1 cellular context compared by ENCODE assay signal in the genomic region with DNA sequence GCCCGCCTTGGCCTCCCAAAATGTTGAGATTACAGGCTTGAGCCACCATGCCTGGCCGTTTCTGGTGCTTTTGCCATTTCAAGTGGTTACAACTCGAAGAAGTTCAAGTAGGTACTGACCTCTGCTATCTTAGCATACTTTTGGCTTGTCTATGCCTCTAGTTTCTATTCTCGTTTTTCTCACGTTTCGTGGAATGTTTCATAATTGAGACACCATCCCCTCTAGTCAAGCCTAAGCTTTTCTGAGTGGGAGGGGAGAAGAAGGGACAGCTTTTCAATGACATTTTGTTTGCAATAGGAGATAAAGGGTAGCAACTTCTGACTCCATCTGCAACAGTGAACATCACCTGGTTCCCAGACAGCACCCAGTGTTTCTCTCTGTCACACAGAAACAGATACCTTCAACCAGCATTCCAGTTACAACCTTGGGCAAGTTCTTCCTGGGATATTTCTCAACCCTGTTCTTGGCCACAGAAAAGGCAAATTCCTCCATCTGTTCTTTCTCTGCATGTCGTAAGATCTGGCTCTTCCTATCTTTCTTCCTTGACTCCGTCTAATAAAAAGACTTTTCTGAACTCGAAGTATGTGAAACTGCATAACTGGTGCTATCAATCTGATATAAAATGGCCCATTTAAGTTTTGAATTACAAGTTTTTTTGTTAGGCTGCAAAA.
A peak's percentile ranks its signal among the peaks of the same experiment; 100 is the strongest.
TF ChIP-seq lines count a peak whose summit lies in the region.

No MANE protein-coding gene starts in this region.

TF ChIP-seq in SK-N-SH treated with all-trans-retinoic acid at 6 μM for 48 hours, 23 proteins besides CTCF, POLR2A, EP300 and RAD21 (continued from another document):
- TF ChIP-seq TCF4 (CRISPR knock-in tag; IDR thresholded peaks at IDR 0.05; ENCODE audit: borderline replicate concordance) (0 out of 2 replicates have a peak, but pooled peaks have one; percentile 39), RARB (CRISPR knock-in tag; IDR thresholded peaks at IDR 0.05) (no peak), CSRNP3 (CRISPR knock-in tag; IDR thresholded peaks at IDR 0.05) (no peak), TOX (CRISPR knock-in tag; IDR thresholded peaks at IDR 0.05; ENCODE audit: borderline replicate concordance) (no peak), ZFP30 (CRISPR knock-in tag; IDR thresholded peaks at IDR 0.05) (no peak), ZNF565 (CRISPR knock-in tag; conservative IDR thresholded peaks at IDR 0.05; ENCODE audit: low read depth) (no peak), TSHZ2 (CRISPR knock-in tag; IDR thresholded peaks at IDR 0.05) (no peak), ISL1 (CRISPR knock-in tag; IDR thresholded peaks at IDR 0.05) (peak; percentile 90), SNAI2 (CRISPR knock-in tag; IDR thresholded peaks at IDR 0.05) (no peak)
- TF ChIP-seq, protein P1, sequence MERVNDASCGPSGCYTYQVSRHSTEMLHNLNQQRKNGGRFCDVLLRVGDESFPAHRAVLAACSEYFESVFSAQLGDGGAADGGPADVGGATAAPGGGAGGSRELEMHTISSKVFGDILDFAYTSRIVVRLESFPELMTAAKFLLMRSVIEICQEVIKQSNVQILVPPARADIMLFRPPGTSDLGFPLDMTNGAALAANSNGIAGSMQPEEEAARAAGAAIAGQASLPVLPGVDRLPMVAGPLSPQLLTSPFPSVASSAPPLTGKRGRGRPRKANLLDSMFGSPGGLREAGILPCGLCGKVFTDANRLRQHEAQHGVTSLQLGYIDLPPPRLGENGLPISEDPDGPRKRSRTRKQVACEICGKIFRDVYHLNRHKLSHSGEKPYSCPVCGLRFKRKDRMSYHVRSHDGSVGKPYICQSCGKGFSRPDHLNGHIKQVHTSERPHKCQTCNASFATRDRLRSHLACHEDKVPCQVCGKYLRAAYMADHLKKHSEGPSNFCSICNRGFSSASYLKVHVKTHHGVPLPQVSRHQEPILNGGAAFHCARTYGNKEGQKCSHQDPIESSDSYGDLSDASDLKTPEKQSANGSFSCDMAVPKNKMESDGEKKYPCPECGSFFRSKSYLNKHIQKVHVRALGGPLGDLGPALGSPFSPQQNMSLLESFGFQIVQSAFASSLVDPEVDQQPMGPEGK (CRISPR knock-in tag; IDR thresholded peaks at IDR 0.05; ENCODE audit: borderline replicate concordance), result no peak
TF ChIP-seq in SK-N-SH treated with all-trans-retinoic acid at 6 μM for 48 hours: peak in this region for 2.
